In the genomic region with DNA sequence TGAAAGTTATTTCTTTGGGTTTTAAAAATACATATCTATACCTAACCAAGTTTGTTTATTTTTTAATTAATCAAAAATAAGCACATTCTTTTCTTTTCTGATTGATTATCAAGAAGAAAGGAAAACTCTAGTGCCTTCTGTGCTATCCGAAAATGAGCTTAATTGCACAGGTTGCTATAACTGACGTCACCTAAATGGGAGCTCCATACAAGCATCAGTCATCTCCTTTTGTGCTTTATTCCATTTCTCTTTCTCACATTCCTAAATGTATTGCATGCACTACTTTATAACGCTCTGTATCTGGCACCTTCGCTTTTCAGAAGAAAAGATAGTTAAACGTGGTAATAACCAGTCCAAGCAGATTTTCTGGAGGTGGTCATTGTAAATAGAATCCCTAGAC, we compare ENCODE assay signal across 29 cellular contexts.
"Had no signal": no experiment of that assay in that cellular context is flagged by ENCODE, and none has a peak within 500 bp of the region (broad histone marks: within the 10 kb centered on the region; RNA-seq: fewer than 3 reads in every experiment).

No MANE protein-coding gene starts in this region.

- ATAC-seq: stimulated activated effector memory CD8-positive, alpha-beta T cell treated with anti-CD3 and anti-CD28 coated beads, Interleukin-12 subunit alpha, Interleukin-12 subunit beta, amount 100 ng/mL, for 72 hours; stimulated activated memory B cell treated with anti-CD40 and anti-IgM and Interleukin-4, amounts not matched to agents 10 μg/mL and 1 μg/mL and 100 μg/mL, for 72 hours; stimulated activated naive B cell treated with anti-CD40 and anti-IgM and Interleukin-4, amounts not matched to agents 10 μg/mL and 1 μg/mL and 100 μg/mL, for 72 hours; stimulated activated naive CD8-positive, alpha-beta T cell treated with anti-CD3 and anti-CD28 coated beads, Interleukin-15, amount 100 ng/mL, for 72 hours; stimulated activated naive CD8-positive, alpha-beta T cell treated with anti-CD3 and anti-CD28 coated beads, Interleukin-15, Interleukin-2, amounts not matched to agents 100 U/mL and 50 U/mL, for 24 hours; upper lobe of right lung had no signal

- H3K36me3 Mint-ChIP-seq: stimulated activated effector memory CD8-positive, alpha-beta T cell treated with anti-CD3 and anti-CD28 coated beads, Interleukin-12 subunit alpha, Interleukin-12 subunit beta, amount 100 ng/mL, for 72 hours; stimulated activated memory B cell treated with anti-CD40 and anti-IgM and Interleukin-4, amounts not matched to agents 10 μg/mL and 1 μg/mL and 100 μg/mL, for 72 hours; stimulated activated naive B cell treated with anti-CD40 and anti-IgM and Interleukin-4, amounts not matched to agents 10 μg/mL and 1 μg/mL and 100 μg/mL, for 72 hours; type B pancreatic cell had no signal

- H3K4me1 ChIP-seq: stomach, suprapubic skin, testis, thyroid gland, tibial artery, tibial nerve, transverse colon, upper lobe of left lung, upper lobe of right lung, uterus, vagina had no signal

- H3K27me3 Mint-ChIP-seq: stimulated activated memory B cell treated with anti-CD40 and anti-IgM and Interleukin-4, amounts not matched to agents 10 μg/mL and 1 μg/mL and 100 μg/mL, for 72 hours; stimulated activated naive B cell treated with anti-CD40 and anti-IgM and Interleukin-4, amounts not matched to agents 10 μg/mL and 1 μg/mL and 100 μg/mL, for 72 hours; stimulated activated naive CD8-positive, alpha-beta T cell treated with anti-CD3 and anti-CD28 coated beads, Interleukin-15, amount 100 ng/mL, for 72 hours; stimulated activated naive CD8-positive, alpha-beta T cell treated with anti-CD3 and anti-CD28 coated beads, Interleukin-15, Interleukin-2, amounts not matched to agents 100 ng/mL and 50 ng/mL, for 24 hours; type B pancreatic cell had no signal

- FAIRE-seq: urothelium cell line had no signal

- H3K27ac Mint-ChIP-seq: stimulated activated effector memory CD8-positive, alpha-beta T cell treated with anti-CD3 and anti-CD28 coated beads, Interleukin-12 subunit alpha, Interleukin-12 subunit beta, amount 100 ng/mL, for 72 hours; stimulated activated memory B cell treated with anti-CD40 and anti-IgM and Interleukin-4, amounts not matched to agents 10 μg/mL and 1 μg/mL and 100 μg/mL, for 72 hours; stimulated activated naive B cell treated with anti-CD40 and anti-IgM and Interleukin-4, amounts not matched to agents 10 μg/mL and 1 μg/mL and 100 μg/mL, for 72 hours; stimulated activated naive CD8-positive, alpha-beta T cell treated with anti-CD3 and anti-CD28 coated beads, Interleukin-15, amount 100 ng/mL, for 72 hours; stimulated activated naive CD8-positive, alpha-beta T cell treated with anti-CD3 and anti-CD28 coated beads, Interleukin-15, Interleukin-2, amounts not matched to agents 100 ng/mL and 50 ng/mL, for 24 hours; type B pancreatic cell had no signal

- H3K4me3 ChIP-seq: stomach, suprapubic skin, testis, thoracic aorta, thyroid gland, tibial artery, tibial nerve, transverse colon, upper lobe of left lung, upper lobe of right lung, uterus, vagina had no signal

- H3K4me1 Mint-ChIP-seq: stimulated activated effector memory CD8-positive, alpha-beta T cell treated with anti-CD3 and anti-CD28 coated beads, Interleukin-12 subunit alpha, Interleukin-12 subunit beta, amount 100 ng/mL, for 72 hours; stimulated activated memory B cell treated with anti-CD40 and anti-IgM and Interleukin-4, amounts not matched to agents 10 μg/mL and 1 μg/mL and 100 μg/mL, for 72 hours; stimulated activated naive B cell treated with anti-CD40 and anti-IgM and Interleukin-4, amounts not matched to agents 10 μg/mL and 1 μg/mL and 100 μg/mL, for 72 hours; stimulated activated naive CD8-positive, alpha-beta T cell treated with anti-CD3 and anti-CD28 coated beads, Interleukin-15, amount 100 ng/mL, for 72 hours had no signal

- H3K9me3 Mint-ChIP-seq: type B pancreatic cell had no signal

- H3K27ac ChIP-seq: stomach, suprapubic skin, testis, thoracic aorta, thyroid gland, tibial artery, tibial nerve, transverse colon, upper lobe of left lung, upper lobe of right lung, uterus, vagina had no signal

- H3K4me3 Mint-ChIP-seq: stimulated activated effector memory CD8-positive, alpha-beta T cell treated with anti-CD3 and anti-CD28 coated beads, Interleukin-12 subunit alpha, Interleukin-12 subunit beta, amount 100 ng/mL, for 72 hours; stimulated activated memory B cell treated with anti-CD40 and anti-IgM and Interleukin-4, amounts not matched to agents 10 μg/mL and 1 μg/mL and 100 μg/mL, for 72 hours; stimulated activated naive B cell treated with anti-CD40 and anti-IgM and Interleukin-4, amounts not matched to agents 10 μg/mL and 1 μg/mL and 100 μg/mL, for 72 hours; stimulated activated naive CD8-positive, alpha-beta T cell treated with anti-CD3 and anti-CD28 coated beads, Interleukin-15, amount 100 ng/mL, for 72 hours; stimulated activated naive CD8-positive, alpha-beta T cell treated with anti-CD3 and anti-CD28 coated beads, Interleukin-15, Interleukin-2, amounts not matched to agents 100 ng/mL and 50 ng/mL, for 24 hours; type B pancreatic cell had no signal

- H3K36me3 ChIP-seq: stomach, suprapubic skin, thoracic aorta, thyroid gland, tibial artery, tibial nerve, transverse colon, upper lobe of left lung, upper lobe of right lung, uterus, vagina had no signal

- H3K9me3 ChIP-seq: testis, thoracic aorta, thyroid gland, tibial nerve, transverse colon, upper lobe of left lung, upper lobe of right lung, uterus, vagina had no signal

- H3K27me3 ChIP-seq: stomach, suprapubic skin, testis, thyroid gland, tibial artery, tibial nerve, transverse colon, upper lobe of left lung, upper lobe of right lung, uterus, vagina had no signal

- DNase-seq: stimulated activated CD4-positive, alpha-beta T cell treated with anti-CD3 and anti-CD28 coated beads, Interleukin-2, amount 100 ng/mL, for 48 hours; stimulated activated CD4-positive, alpha-beta T cell treated with anti-CD3 and anti-CD28 coated beads, Interleukin-4, amount 100 ng/mL, for 1 hour; stimulated activated CD4-positive, alpha-beta T cell treated with anti-CD3 and anti-CD28 coated beads, Interleukin-4, amount 100 ng/mL, for 24 hours; stimulated activated CD4-positive, alpha-beta T cell treated with anti-CD3 and anti-CD28 coated beads, Interleukin-4, amount 100 ng/mL, for 4 hours; stimulated activated CD8-positive, alpha-beta memory T cell treated with anti-CD3 and anti-CD28 coated beads, Interleukin-4, amount 100 ng/mL, for 48 hours; stimulated activated naive B cell treated with anti-CD40 and anti-IgM and Interleukin-4, amounts not matched to agents 10 μg/mL and 1 μg/mL and 100 μg/mL, for 72 hours; stimulated activated naive CD4-positive, alpha-beta T cell; stimulated activated naive CD4-positive, alpha-beta T cell treated with Interleukin-2 at 50 U/mL for 16 hours; stimulated activated naive CD8-positive, alpha-beta T cell treated with anti-CD3 and anti-CD28 coated beads, Interleukin-15, amount 100 ng/mL, for 72 hours; stimulated activated naive CD8-positive, alpha-beta T cell treated with anti-CD3 and anti-CD28 coated beads, Interleukin-15, Interleukin-2, amounts not matched to agents 100 U/mL and 50 U/mL, for 24 hours; stomach; substantia nigra; testis; thyroid gland; tibial artery; transverse colon; trophoblast cell; upper lobe of left lung; upper lobe of right lung; uterus had no signal
